In the genomic region with DNA sequence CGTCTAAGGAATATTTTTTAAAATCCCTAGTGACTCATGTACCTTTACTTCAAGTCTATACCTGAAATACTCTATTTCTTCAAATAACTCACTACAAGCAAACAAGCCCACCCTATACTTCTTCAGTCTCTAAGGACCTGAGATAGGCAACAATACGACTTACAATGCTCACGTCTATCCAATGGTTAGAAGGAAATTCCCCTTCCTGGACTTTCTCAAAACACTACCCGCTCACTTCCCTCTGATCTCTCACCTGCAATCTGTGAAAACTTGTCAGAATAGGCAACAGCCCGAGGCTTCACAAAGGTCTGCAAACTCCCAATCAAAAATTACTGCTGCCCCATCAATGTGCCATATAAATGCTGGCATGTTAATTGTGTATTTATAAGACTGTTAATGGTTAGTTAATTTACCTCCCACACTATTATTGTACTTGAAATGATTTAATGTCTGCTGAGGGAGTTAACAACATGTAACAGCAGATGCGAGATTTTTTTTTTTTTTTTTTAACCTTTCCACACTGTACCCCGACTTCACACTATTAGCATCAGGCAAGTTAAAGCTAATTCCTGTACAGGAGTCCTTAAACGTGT, we compare ENCODE assay signal across 1 cellular context.
TF ChIP-seq lines count a peak whose summit lies in the region.

No MANE protein-coding gene starts in this region.

TF ChIP-seq in GM23338, 12 proteins besides CTCF, POLR2A, EP300 and RAD21 (continued from another document):
- TF ChIP-seq ZNF462 (CRISPR knock-in tag; IDR thresholded peaks at IDR 0.05) (no peak), STAT1 (IDR thresholded peaks at IDR 0.05; ENCODE audit: unreplicated experiment) (no peak), EZH2phosphoT487 (IDR thresholded peaks at IDR 0.05; ENCODE audit: unreplicated experiment) (no peak), ZNF331 (CRISPR knock-in tag; IDR thresholded peaks at IDR 0.05; ENCODE audit: low read depth) (no peak), EZH2 (IDR thresholded peaks at IDR 0.05; ENCODE audit: low read depth, unreplicated experiment) (no peak)
